Comparison of ENCODE assay signal across 8 cellular contexts in the genomic region with DNA sequence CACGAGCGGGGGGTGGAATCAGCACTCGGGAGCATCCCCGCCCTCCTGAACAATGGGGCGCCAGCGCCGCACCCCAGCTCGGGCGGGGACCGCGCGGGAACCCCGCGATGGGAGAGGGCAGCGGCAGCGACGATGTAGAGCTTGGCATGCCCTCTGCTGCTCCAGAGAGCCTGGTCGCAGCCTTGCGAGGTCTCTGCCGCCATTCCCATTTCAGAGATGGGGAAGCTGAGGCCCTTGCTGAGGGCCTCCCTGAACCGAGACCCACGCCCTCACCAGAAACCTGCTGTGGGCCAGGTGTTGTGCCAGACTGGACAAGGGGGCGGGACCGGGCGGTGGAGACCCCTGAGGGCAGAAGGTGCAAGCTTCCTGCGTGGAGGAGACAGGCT. TPM values are rescaled to one million over a fixed set of nuclear protein-coding genes. Genes with fewer than 3 reads are reported as not detected.
DNase-seq lines count a peak whose midpoint lies in the region; ATAC-seq and TF ChIP-seq lines count a peak whose summit lies in the region.

No MANE protein-coding gene starts in this region.

- TF ChIP-seq CTCF in AG04450 (IDR thresholded peaks at IDR 0.05; ENCODE audit: low read depth, low read length) = no peak
- no peak for TF ChIP-seq CTCF in gastroesophageal sphincter (IDR thresholded peaks at IDR 0.05)
- no peak for TF ChIP-seq CTCF in GM20000 (IDR thresholded peaks at IDR 0.05; ENCODE audit: extremely low read depth, missing control alignments)

- CTCF ChIA-PET in AG04450 (lab: Charles Lee) = interaction anchor here (0.9 kb wide), 1 partner anchor 21 kb away, joined by 6 read pairs; no protein-coding TSS in a partner anchor

- H3K9ac ChIP-seq in skeletal muscle tissue (ENCODE audit: low read depth in 1 of 3, low read length in 3 of 3) = peak overlapping the region; percentile 65 to 83 (median 79)

- DNase-seq in AG04450 (ENCODE audit: low read depth, low spot score) = no peak
- peak; percentile 47 for DNase-seq in SK-N-DZ (ENCODE audit: low spot score)
- no peak for DNase-seq in NCI-H345 treated with DMSO at 0.1 percent for 48 hours (lab: John Stamatoyannopoulos, UW; ENCODE audit: unreplicated experiment)
- no peak for DNase-seq in A172 (ENCODE audit: low spot score)
- no peak for DNase-seq in GM20000 (ENCODE audit: low spot score)

- TF ChIP-seq POLR2A in gastroesophageal sphincter (IDR thresholded peaks at IDR 0.05) = no peak

- peak overlapping the region; percentile 49 for H3K27ac ChIP-seq in AG04450 (ENCODE audit: low read depth, low read length)
- H3K27ac ChIP-seq in gastroesophageal sphincter = peak overlapping the region; percentile 40 to 88 (median 84)
- H3K27ac ChIP-seq in skeletal muscle tissue (ENCODE audit: low read depth, low read length) = peak overlapping the region; percentile 69

- H3K4me3 ChIP-seq in AG04450 (ENCODE audit: low read depth, low read length) (peak overlapping the region; percentile 72), gastroesophageal sphincter (peak overlapping the region; percentile 62 to 94), skeletal muscle tissue (ENCODE audit: low read length in 3 of 3) (peak overlapping the region; percentile 79 to 86 (median 86))

- no peak for TF ChIP-seq EP300 in gastroesophageal sphincter (IDR thresholded peaks at IDR 0.05)

- H3K27me3 ChIP-seq in AG04450 (ENCODE audit: control insufficient read depth, insufficient read depth, low read length) (no peaks in the 10 kb centered on the region), gastroesophageal sphincter (no peaks in the 10 kb centered on the region), skeletal muscle tissue (ENCODE audit: control insufficient read depth in 3 of 3, insufficient read depth in 3 of 3, low read length in 3 of 3) (no peaks in the 10 kb centered on the region)

- POLR2A ChIA-PET in AG04450 (lab: Yijun Ruan, JAX) = interaction anchor here (0.5 to 2.3 kb wide), 6 partner anchors 8 to 71 kb away, joined by 3 to 31 read pairs (median 7); no protein-coding TSS in a partner anchor

- H3K4me1 ChIP-seq in gastroesophageal sphincter (peaks cover 0 to 51% (median 3%) of the 10 kb centered on the region in 3 donors), skeletal muscle tissue (ENCODE audit: control insufficient read depth in 3 of 3, insufficient read depth in 3 of 3, low read length in 3 of 3) (peaks cover 20 to 35% (median 21%) of the 10 kb centered on the region in 3 donors)

- H3K9me3 ChIP-seq in AG04450 (ENCODE audit: control insufficient read depth, insufficient read depth, low read length) = no peaks in the 10 kb centered on the region
- no peaks in the 10 kb centered on the region for H3K9me3 ChIP-seq in gastroesophageal sphincter
- no peaks in the 10 kb centered on the region for H3K9me3 ChIP-seq in skeletal muscle tissue (ENCODE audit: control insufficient read depth in 3 of 3, low read length in 3 of 3)

- H3K36me3 ChIP-seq in gastroesophageal sphincter (no peaks in the 10 kb centered on the region), skeletal muscle tissue (ENCODE audit: control insufficient read depth in 3 of 3, insufficient read depth in 3 of 3, low read length in 3 of 3) (no peaks in the 10 kb centered on the region)

- no CpG with 5 or more reads among the region's 26 CpGs for WGBS in gastroesophageal sphincter (ENCODE audit: low coverage in 1 of 2), 2 donors

- ATAC-seq in GM21390 (IDR thresholded peaks at IDR 0.05; ENCODE audit: unreplicated experiment) (peak; percentile 31), gastroesophageal sphincter (no peak)

RNA-seq across cellular contexts. Expression of gene MEGF9, which starts 0.6 kb away (rescaled TPM):
- polyA plus RNA-seq in AG04450 (2011; rRNA removed) = 11.4 and 12.9 TPM in 2 replicates
- 8.2 and 11.6 TPM in 2 replicates for polyA minus RNA-seq in AG04450 (2011; rRNA and poly(A)+ RNA removed)
- 11.4 TPM in 2 replicates for polyA plus RNA-seq in SK-N-DZ (2014; cell fraction: cytosol; rRNA removed)
- 4.1 and 4.5 TPM in 2 replicates for polyA plus RNA-seq in SK-N-DZ (2014; cell fraction: nucleus; rRNA removed)
- total RNA-seq in gastroesophageal sphincter (10 to 100 TPM; 19.7 to 24.7 (median 21.5) TPM), skeletal muscle tissue (6.8 TPM)
- total RNA-seq in A172 (2014; rRNA removed; shearing (Covaris generic)) = 17.3 and 17.4 TPM in 2 replicates
